11 cellular contexts compared by ENCODE assay signal in genomic region chr19:50896100-50896590, GRCh38. TPM values are rescaled to one million over a fixed set of nuclear protein-coding genes. Genes with fewer than 3 reads are reported as not detected.
"Had no signal": no experiment of that assay in that cellular context is flagged by ENCODE, and none has a peak within 500 bp of the region (broad histone marks: within the 10 kb centered on the region; RNA-seq: fewer than 3 reads in every experiment).

No MANE protein-coding gene starts in this region.

RNA-seq across cellular contexts. Expression of gene KLK4, which starts 15.1 kb away (rescaled TPM):
- total RNA-seq: activated CD8-positive, alpha-beta T cell treated with anti-CD3 and anti-CD28 coated beads for 36 hours; activated naive CD8-positive, alpha-beta T cell treated with anti-CD3 and anti-CD28 coated beads for 36 hours; activated T-cell treated with anti-CD3 and anti-CD28 coated beads, Interleukin-2, amount 50 U/mL, for 72 hours; activated T-helper 2 cell treated with anti-CD3 and anti-CD28 coated beads, Interferon-gamma antibody, Interleukin-2, Interleukin-4, amounts not matched to agents 10 μg/mL and 5 μg/mL and 100 μg/mL, durations not matched to agents 14 hours and 24 hours and 36 hours; cardiac septum; NCI-H460; OCI-LY7; Right ventricle myocardium inferior; T-cell; T-helper 2 cell treated with Interferon-gamma antibody and Interleukin-4, amounts not matched to agents 100 ng/mL and 5 ng/mL, for 36 hours had no signal
- polyA plus RNA-seq: adipose tissue had no signal

RNA-seq across cellular contexts. Expression of gene KLK2, which starts 22.9 kb away (rescaled TPM):
- total RNA-seq: activated T-helper 2 cell treated with anti-CD3 and anti-CD28 coated beads, Interferon-gamma antibody, Interleukin-2, Interleukin-4, amounts not matched to agents 10 μg/mL and 5 μg/mL and 100 μg/mL, durations not matched to agents 14 hours and 24 hours and 36 hours; cardiac septum; NCI-H460; OCI-LY7; Right ventricle myocardium inferior; T-cell had no signal

RNA-seq across cellular contexts. Expression of gene KLK3, which starts 41.4 kb away (rescaled TPM):
- total RNA-seq: activated CD8-positive, alpha-beta T cell treated with anti-CD3 and anti-CD28 coated beads for 36 hours; activated naive CD8-positive, alpha-beta T cell treated with anti-CD3 and anti-CD28 coated beads for 36 hours; activated T-cell treated with anti-CD3 and anti-CD28 coated beads, Interleukin-2, amount 50 U/mL, for 72 hours; activated T-helper 2 cell treated with anti-CD3 and anti-CD28 coated beads, Interferon-gamma antibody, Interleukin-2, Interleukin-4, amounts not matched to agents 10 μg/mL and 5 μg/mL and 100 μg/mL, durations not matched to agents 14 hours and 24 hours and 36 hours; cardiac septum; NCI-H460; OCI-LY7; Right ventricle myocardium inferior; T-cell; T-helper 2 cell treated with Interferon-gamma antibody and Interleukin-4, amounts not matched to agents 100 ng/mL and 5 ng/mL, for 36 hours had no signal

RNA-seq across cellular contexts. Expression of gene KLK5, which starts 56.7 kb away (rescaled TPM):
- total RNA-seq: activated CD8-positive, alpha-beta T cell treated with anti-CD3 and anti-CD28 coated beads for 36 hours; activated naive CD8-positive, alpha-beta T cell treated with anti-CD3 and anti-CD28 coated beads for 36 hours; activated T-cell treated with anti-CD3 and anti-CD28 coated beads, Interleukin-2, amount 50 U/mL, for 72 hours; activated T-helper 2 cell treated with anti-CD3 and anti-CD28 coated beads, Interferon-gamma antibody, Interleukin-2, Interleukin-4, amounts not matched to agents 10 μg/mL and 5 μg/mL and 100 μg/mL, durations not matched to agents 14 hours and 24 hours and 36 hours; cardiac septum; NCI-H460; OCI-LY7; Right ventricle myocardium inferior; T-cell; T-helper 2 cell treated with Interferon-gamma antibody and Interleukin-4, amounts not matched to agents 100 ng/mL and 5 ng/mL, for 36 hours had no signal
